2 cellular contexts compared by ENCODE assay signal in the genomic region with DNA sequence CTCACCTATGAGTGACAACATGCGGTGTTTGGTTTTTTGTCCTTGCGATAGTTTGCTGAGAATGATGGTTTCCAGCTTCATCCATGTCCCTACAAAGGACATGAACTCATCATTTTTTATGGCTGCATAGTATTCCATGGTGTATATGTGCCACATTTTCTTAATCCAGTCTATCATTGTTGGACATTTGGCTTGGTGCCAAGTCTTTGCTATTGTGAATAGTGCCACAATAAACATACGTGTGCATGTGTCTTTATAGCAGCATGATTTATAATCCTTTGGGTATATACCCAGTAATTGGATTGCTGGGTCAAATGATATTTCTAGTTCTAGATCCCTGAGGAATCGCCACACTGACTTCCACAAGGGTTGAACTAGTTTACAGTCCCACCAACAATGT. TPM values are rescaled to one million over a fixed set of nuclear protein-coding genes. Genes with fewer than 3 reads are reported as not detected.
"Had no signal": no experiment of that assay in that cellular context is flagged by ENCODE, and none has a peak within 500 bp of the region (broad histone marks: within the 10 kb centered on the region; RNA-seq: fewer than 3 reads in every experiment).

No MANE protein-coding gene starts in this region.

RNA-seq across cellular contexts. Expression of a gene that starts 9.4 kb away (rescaled TPM):
- total RNA-seq: dermis blood vessel endothelial cell, foreskin keratinocyte had no signal
- polyA plus RNA-seq: foreskin keratinocyte had no signal
